Comparison of ENCODE assay signal across 9 cellular contexts in genomic region chr13:27921421-27921960, GRCh38. TPM values are rescaled to one million over a fixed set of nuclear protein-coding genes. Genes with fewer than 3 reads are reported as not detected.
DNase-seq lines count a peak whose midpoint lies in the region; TF ChIP-seq lines count a peak whose summit lies in the region.
"Had no signal": no experiment of that assay in that cellular context is flagged by ENCODE, and none has a peak within 500 bp of the region (broad histone marks: within the 10 kb centered on the region; RNA-seq: fewer than 3 reads in every experiment).

No MANE protein-coding gene starts in this region.

- peaks cover 13% of the 10 kb centered on the region for H3K4me1 Mint-ChIP-seq in chondrocyte (ENCODE audit: low read depth)

- H3K4me3 ChIP-seq in AG09309 (ENCODE audit: control insufficient read depth, low read depth, low read length) (peak overlapping the region; percentile 34), neuron (ENCODE audit: low read length) (no peak overlapping the region)

- peaks cover 3% of the 10 kb centered on the region for H3K9me3 Mint-ChIP-seq in chondrocyte (ENCODE audit: low read depth)

- H3K27me3 ChIP-seq in neuron (ENCODE audit: insufficient read depth, low read length): peaks cover 93% of the 10 kb centered on the region

- H3K27ac Mint-ChIP-seq in chondrocyte (ENCODE audit: unreplicated experiment): no peak overlapping the region

- TF ChIP-seq CTCF in AG09309 (IDR thresholded peaks at IDR 0.05; ENCODE audit: control insufficient read depth, insufficient read depth, low read depth, low read length, missing control alignments) (no peak), GM20000 (IDR thresholded peaks at IDR 0.05; ENCODE audit: extremely low read depth, missing control alignments) (no peak), chondrocyte (IDR thresholded peaks at IDR 0.05) (no peak)

- H3K27me3 Mint-ChIP-seq in chondrocyte (ENCODE audit: low read depth): peaks cover 75% of the 10 kb centered on the region

- intact Hi-C loops in posterior vena cava (cut with DNase I): no loop called here

- peaks cover 5% of the 10 kb centered on the region for H3K36me3 Mint-ChIP-seq in chondrocyte (ENCODE audit: low read depth)

- peak overlapping the region; percentile 62 for H2AFZ ChIP-seq in neuron (ENCODE audit: low read depth, low read length)

- H3K36me3 ChIP-seq in neuron (ENCODE audit: insufficient read depth, low read length): no peaks in the 10 kb centered on the region

- H3K4me1 ChIP-seq in neuron (ENCODE audit: insufficient read depth, low read length): peaks cover 4% of the 10 kb centered on the region

- H3K9me3 ChIP-seq in neuron (ENCODE audit: low read length): peaks cover 7% of the 10 kb centered on the region

- DNase-seq in AG09309 (ENCODE audit: low read depth) (no peak), GM20000 (ENCODE audit: low spot score) (peak; percentile 66), chondrocyte (ENCODE audit: low spot score) (no peak), NCI-H128 (lab: John Stamatoyannopoulos, UW; ENCODE audit: unreplicated experiment) (no peak), NCI-H2196 (lab: John Stamatoyannopoulos, UW; ENCODE audit: unreplicated experiment) (no peak), NCI-H2081 treated with DMSO at 0.1 percent for 48 hours (lab: John Stamatoyannopoulos, UW) (no peak), posterior vena cava (ENCODE audit: low spot score) (no peak)

- peak overlapping the region; percentile 69 for H3K4me3 Mint-ChIP-seq in chondrocyte (ENCODE audit: unreplicated experiment)

RNA-seq across cellular contexts. Expression of gene PDX1, which starts 1.7 kb away (rescaled TPM):
- not detected in 3 replicates for total RNA-seq in chondrocyte
- total RNA-seq in posterior vena cava: not detected
- total RNA-seq: glomerular endothelial cell had no signal

RNA-seq across cellular contexts. Expression of gene CDX2, which starts 47.6 kb away (rescaled TPM):
- total RNA-seq in chondrocyte (not detected in 3 replicates), posterior vena cava (not detected)
- total RNA-seq: glomerular endothelial cell had no signal
